ENCODE assay signal across 22 cellular contexts in genomic region chr19:50501568-50502475, GRCh38. TPM values are rescaled to one million over a fixed set of nuclear protein-coding genes. Genes with fewer than 3 reads are reported as not detected.
DNase-seq lines count a peak whose midpoint lies in the region; ATAC-seq, FAIRE-seq and TF ChIP-seq lines count a peak whose summit lies in the region.
"Had no signal": no experiment of that assay in that cellular context is flagged by ENCODE, and none has a peak within 500 bp of the region (broad histone marks: within the 10 kb centered on the region; RNA-seq: fewer than 3 reads in every experiment).

No MANE protein-coding gene starts in this region.

- H3K27ac ChIP-seq in HEK293 (ENCODE audit: extremely low read depth, low read depth, low read length) = no peak overlapping the region
- peak overlapping the region in 32 of 59 donors; percentile 5 to 92 (median 72) for H3K27ac ChIP-seq in dorsolateral prefrontal cortex
- H3K27ac ChIP-seq in kidney (ENCODE audit: low read depth in 2 of 2, low read length in 2 of 2) = no peak overlapping the region
- H3K27ac ChIP-seq in skeletal muscle tissue (ENCODE audit: low read depth, low read length) = peak overlapping the region; percentile 99
- H3K27ac ChIP-seq: esophagus squamous epithelium, suprapubic skin had no signal

- H3K4me1 ChIP-seq in HEK293 (ENCODE audit: control insufficient read depth, insufficient read depth, low read length) = peaks cover 7% of the 10 kb centered on the region
- no peaks in the 10 kb centered on the region for H3K4me1 ChIP-seq in kidney (ENCODE audit: control insufficient read depth in 1 of 2, insufficient read depth in 1 of 2, low read depth in 1 of 2, low read length in 2 of 2)
- peaks cover 3 to 5% (median 4%) of the 10 kb centered on the region in 3 donors for H3K4me1 ChIP-seq in skeletal muscle tissue (ENCODE audit: control insufficient read depth in 3 of 3, insufficient read depth in 3 of 3, low read length in 3 of 3)
- H3K4me1 ChIP-seq: esophagus squamous epithelium, suprapubic skin had no signal

- no peaks in the 10 kb centered on the region for H3K9me3 ChIP-seq in HEK293 (ENCODE audit: control insufficient read depth, insufficient read depth, low read depth, low read length)
- no peaks in the 10 kb centered on the region for H3K9me3 ChIP-seq in kidney (ENCODE audit: control insufficient read depth in 1 of 2, low read length in 2 of 2)
- H3K9me3 ChIP-seq in skeletal muscle tissue (ENCODE audit: control insufficient read depth in 3 of 3, low read length in 3 of 3) = no peaks in the 10 kb centered on the region
- H3K9me3 ChIP-seq: esophagus squamous epithelium, SK-N-SH, suprapubic skin had no signal

- POLR2A ChIA-PET in HEK293 (lab: Yijun Ruan, JAX) = interaction anchor here (1.0 kb wide), 1 partner anchor 9 kb away, joined by 4 read pairs; the partner anchor contains the start of gene JOSD2

- no peak for ATAC-seq in GM19023 (IDR thresholded peaks at IDR 0.05; ENCODE audit: unreplicated experiment)
- ATAC-seq: activated CD8-positive, alpha-beta memory T cell treated with anti-CD3 and anti-CD28 coated beads, Interleukin-2, amount 10 ng/mL, durations not matched to agents 7 days and 5 days; natural killer cell had no signal

- H3K4me3 ChIP-seq in HEK293 (ENCODE audit: low read depth, low read length) (no peak overlapping the region), dorsolateral prefrontal cortex (no peak overlapping the region), kidney (ENCODE audit: low read length in 2 of 2) (no peak overlapping the region), skeletal muscle tissue (ENCODE audit: low read length in 3 of 3) (peak overlapping the region; percentile 76 to 89 (median 78))
- H3K4me3 ChIP-seq: esophagus squamous epithelium, K562, lung, suprapubic skin had no signal

- peak in 2 of 10 donors; percentile 23 to 35 for DNase-seq in dorsolateral prefrontal cortex
- DNase-seq in kidney = peak; percentile 67
- DNase-seq in T1000 (lab: John Stamatoyannopoulos, UW) = no peak
- DNase-seq in middle frontal gyrus (ENCODE audit: extremely low spot score, low spot score) = no peak
- DNase-seq: activated CD4-positive, alpha-beta T cell treated with anti-CD3 and anti-CD28 coated beads for 1 hour; activated CD8-positive, alpha-beta memory T cell treated with anti-CD3 and anti-CD28 coated beads, Interleukin-2, amount 10 ng/mL, durations not matched to agents 7 days and 5 days; effector CD4-positive, alpha-beta T cell; esophagus squamous epithelium; HFFc6; natural killer cell; NCI-H1930; SK-N-SH; stimulated activated CD4-positive, alpha-beta T cell treated with anti-CD3 and anti-CD28 coated beads, Interleukin-4, amount 100 ng/mL, for 24 hours had no signal

- intact Hi-C loops in dorsolateral prefrontal cortex (cut with DNase I) = loop anchor here in 1 of 2 donors (5.0 kb wide), 1 partner anchor 35 kb away; no protein-coding TSS in a partner anchor
- intact Hi-C loops in kidney (cut with DNase I) = no loop called here

- no peak overlapping the region for H3K9ac ChIP-seq in kidney (ENCODE audit: low read length in 2 of 2)
- peak overlapping the region; percentile 96 to 100 (median 97) for H3K9ac ChIP-seq in skeletal muscle tissue (ENCODE audit: low read depth in 1 of 3, low read length in 3 of 3)
- H3K9ac ChIP-seq: SK-N-SH had no signal

- TF ChIP-seq CTCF in HEK293 (tag by site-specific recombination; IDR thresholded peaks at IDR 0.05) (no peak), dorsolateral prefrontal cortex (IDR thresholded peaks at IDR 0.05 in 54 of 56, conservative IDR thresholded peaks at IDR 0.05 in 2 of 56; ENCODE audit: low read depth in 1 of 56, partially characterized antibody in 56 of 56) (no peak), kidney (IDR thresholded peaks at IDR 0.05; ENCODE audit: borderline replicate concordance, extremely low read depth, insufficient read depth) (no peak)

- FAIRE-seq in kidney (lab: Jason Lieb, UNC) = no peak
- FAIRE-seq: K562, RCC 7860, small intestine had no signal

- H3K36me3 ChIP-seq in HEK293 (ENCODE audit: control insufficient read depth in 2 of 2, insufficient read depth in 1 of 2, low read length in 2 of 2) (no peaks in the 10 kb centered on the region; a peak in 1 of 3 replicates), kidney (ENCODE audit: control insufficient read depth in 1 of 2, insufficient read depth in 2 of 2, low read length in 2 of 2) (no peaks in the 10 kb centered on the region), skeletal muscle tissue (ENCODE audit: control insufficient read depth in 3 of 3, insufficient read depth in 3 of 3, low read length in 3 of 3) (peaks cover 0 to 1% (median 0%) of the 10 kb centered on the region in 3 donors)

- CTCF ChIA-PET in HEK293 (lab: Yijun Ruan, JAX) = interaction anchor here (0.6 to 2.3 kb wide), 4 partner anchors 23 to 57 kb away, joined by 4 to 7 read pairs (median 6); no protein-coding TSS in a partner anchor

- peaks cover 0 to 7% (median 0%) of the 10 kb centered on the region in 45 donors for H3K27me3 ChIP-seq in dorsolateral prefrontal cortex
- H3K27me3 ChIP-seq in skeletal muscle tissue (ENCODE audit: control insufficient read depth in 3 of 3, insufficient read depth in 3 of 3, low read length in 3 of 3) = no peaks in the 10 kb centered on the region
- H3K27me3 ChIP-seq: esophagus squamous epithelium, suprapubic skin had no signal

TF ChIP-seq in HEK293, 187 proteins besides CTCF, POLR2A, EP300 and RAD21 (continues in another document):
- no peak for TF ChIP-seq KLF16 (tag by site-specific recombination; IDR thresholded peaks at IDR 0.05)
- no peak for TF ChIP-seq ZNF24 (tag by site-specific recombination; IDR thresholded peaks at IDR 0.05)
- TF ChIP-seq ZNF362 (tag by site-specific recombination; IDR thresholded peaks at IDR 0.05) = no peak
- TF ChIP-seq GLI2 (tag by site-specific recombination; IDR thresholded peaks at IDR 0.05; ENCODE audit: borderline replicate concordance, low read depth) = no peak
- TF ChIP-seq ZBTB8A (tag by site-specific recombination; IDR thresholded peaks at IDR 0.05) = no peak
- no peak for TF ChIP-seq ZNF335 (tag by site-specific recombination; conservative IDR thresholded peaks at IDR 0.05)
- TF ChIP-seq ZNF391 (tag by site-specific recombination; IDR thresholded peaks at IDR 0.05; ENCODE audit: borderline replicate concordance, low read depth) = no peak
- TF ChIP-seq BCL11B (tag by site-specific recombination; IDR thresholded peaks at IDR 0.05; ENCODE audit: low read depth) = no peak
- no peak for TF ChIP-seq ZNF366 (tag by site-specific recombination; conservative IDR thresholded peaks at IDR 0.05)
- TF ChIP-seq ZNF830 (tag by site-specific recombination; IDR thresholded peaks at IDR 0.05; ENCODE audit: low read depth) = no peak
- TF ChIP-seq PRDM6 (tag by site-specific recombination; IDR thresholded peaks at IDR 0.05) = no peak
- TF ChIP-seq ZNF175 (tag by site-specific recombination; IDR thresholded peaks at IDR 0.05) = no peak
- TF ChIP-seq ZNF248 (tag by site-specific recombination; IDR thresholded peaks at IDR 0.05) = no peak
- TF ChIP-seq ZBTB17 (tag by site-specific recombination; IDR thresholded peaks at IDR 0.05) = no peak
- peak; percentile 75; the same call in 1 of the 2 replicates for TF ChIP-seq ZFP69B (tag by site-specific recombination; IDR thresholded peaks at IDR 0.05)

RNA-seq across cellular contexts. Expression of gene JOSD2, which starts 9.2 kb away (rescaled TPM):
- total RNA-seq in dorsolateral prefrontal cortex (10 to 100 TPM; 24.9 to 75.5 (median 41.2) TPM), kidney (31.7 TPM), skeletal muscle tissue (13.0 TPM)
- 73.7 TPM for polyA plus RNA-seq in kidney (ENCODE audit: insufficient read depth, low read depth, low replicate concordance)

RNA-seq across cellular contexts. Expression of gene ASPDH, which starts 11.9 kb away (rescaled TPM):
- total RNA-seq in dorsolateral prefrontal cortex (10 to 100 TPM; 16.5 to 62.5 (median 34.2) TPM), kidney (not detected), skeletal muscle tissue (not detected)
- polyA plus RNA-seq in kidney (ENCODE audit: insufficient read depth, low read depth, low replicate concordance) = 115 TPM
- total RNA-seq: activated CD8-positive, alpha-beta memory T cell treated with anti-CD3 and anti-CD28 coated beads, Interleukin-2, amount 10 ng/mL, durations not matched to agents 7 days and 5 days; esophagus squamous epithelium; glomerular endothelial cell; HFFc6; K562; lung; natural killer cell; suprapubic skin had no signal
- polyA plus RNA-seq: K562, lung had no signal

RNA-seq across cellular contexts. Expression of gene GARIN5A, which starts 25.2 kb away (rescaled TPM):
- total RNA-seq in dorsolateral prefrontal cortex (10 to 100 TPM in 28 of 120 experiments, 1 to 10 TPM in 92; 3.2 to 14.9 (median 8.0) TPM), kidney (2.0 TPM), skeletal muscle tissue (0.52 TPM)
- 9.0 TPM for polyA plus RNA-seq in kidney (ENCODE audit: insufficient read depth, low read depth, low replicate concordance)
- total RNA-seq: activated CD8-positive, alpha-beta memory T cell treated with anti-CD3 and anti-CD28 coated beads, Interleukin-2, amount 10 ng/mL, durations not matched to agents 7 days and 5 days; glomerular endothelial cell had no signal

RNA-seq across cellular contexts. Expression of gene EMC10, which starts 25.5 kb away (rescaled TPM):
- total RNA-seq in dorsolateral prefrontal cortex = 100 to 1,000 TPM in 14 of 120 experiments, 10 to 100 TPM in 106; 54.6 to 147 (median 79.1) TPM
- 184 TPM for total RNA-seq in kidney
- 199 TPM for polyA plus RNA-seq in kidney (ENCODE audit: insufficient read depth, low read depth, low replicate concordance)
- 29.2 TPM for total RNA-seq in skeletal muscle tissue

Comparison
In these comparisons a context has a peak if more than half of its experiments do, and no peak if none do; other contexts are left out.
1. H3K27ac ChIP-seq: peak in dorsolateral prefrontal cortex (32 of 59) and skeletal muscle tissue (single experiment); none in HEK293 (single experiment) and kidney (0 of 2).
2. H3K4me3 ChIP-seq: peak in skeletal muscle tissue (3 of 3); none in HEK293 (single experiment), dorsolateral prefrontal cortex (0 of 59) and kidney (0 of 2).
3. H3K9ac ChIP-seq: peak in skeletal muscle tissue (3 of 3); none in kidney (0 of 2).
4. RNA of gene ASPDH, which starts 11.9 kb away (total RNA-seq): 16.5 to 62.5 TPM in dorsolateral prefrontal cortex; not detected in kidney (single experiment) and not detected in skeletal muscle tissue (single experiment); every median in the first group is over 10 times any median in the second.